Comparison of ENCODE assay signal across 19 cellular contexts in genomic region chr10:124267231-124267885, GRCh38.
DNase-seq lines count a peak whose midpoint lies in the region; TF ChIP-seq lines count a peak whose summit lies in the region.
"Had no signal": no experiment of that assay in that cellular context is flagged by ENCODE, and none has a peak within 500 bp of the region (broad histone marks: within the 10 kb centered on the region; RNA-seq: fewer than 3 reads in every experiment).

No MANE protein-coding gene starts in this region.

- H3K27me3 ChIP-seq in uterus = no peaks in the 10 kb centered on the region

- H3K4me1 ChIP-seq in uterus = no peaks in the 10 kb centered on the region

- H3K4me1 Mint-ChIP-seq in CD14-positive monocyte (peaks cover 42% of the 10 kb centered on the region), osteocyte (ENCODE audit: unreplicated experiment) (peaks cover 5% of the 10 kb centered on the region)
- H3K4me1 Mint-ChIP-seq in activated T-cell treated with anti-CD3 and anti-CD28 coated beads, Interleukin-2, amount 50 U/mL, for 24 hours (ENCODE audit: low read depth) = no peaks in the 10 kb centered on the region
- H3K4me1 Mint-ChIP-seq: CD4-positive, CD25-positive, alpha-beta regulatory T cell; H9; naive thymus-derived CD8-positive, alpha-beta T cell; T-cell had no signal

- no peak for TF ChIP-seq POLR2A in uterus (IDR thresholded peaks at IDR 0.05)

- H3K4me3 Mint-ChIP-seq in CD14-positive monocyte (no peak overlapping the region), osteocyte (ENCODE audit: unreplicated experiment) (no peak overlapping the region)
- no peak overlapping the region for H3K4me3 Mint-ChIP-seq in activated T-cell treated with anti-CD3 and anti-CD28 coated beads, Interleukin-2, amount 50 U/mL, for 24 hours
- H3K4me3 Mint-ChIP-seq: CD4-positive, CD25-positive, alpha-beta regulatory T cell; H9; naive thymus-derived CD8-positive, alpha-beta T cell; T-cell had no signal

- no peak for DNase-seq in CD14-positive monocyte (ENCODE audit: low spot score)
- DNase-seq in RPMI7951 (ENCODE audit: low read depth) = peak; percentile 85
- DNase-seq in fibroblast of villous mesenchyme (ENCODE audit: low read depth) = peak; percentile 12
- no peak for DNase-seq in osteocyte (ENCODE audit: extremely low spot score, unreplicated experiment)
- no peak for DNase-seq in activated T-cell treated with anti-CD3 and anti-CD28 coated beads for 4 hours
- DNase-seq in activated T-cell treated with anti-CD3 and anti-CD28 coated beads, Interleukin-2, amount 50 U/mL, for 24 hours = no peak
- DNase-seq in uterus = no peak
- no peak for DNase-seq in T-helper 9 cell
- DNase-seq: activated CD8-positive, alpha-beta memory T cell treated with anti-CD3 and anti-CD28 coated beads for 24 hours; activated gamma-delta T cell; CD4-positive, CD25-positive, alpha-beta regulatory T cell; H9; NCI-H2081 treated with DMSO at 0.1 percent for 48 hours; NCI-H69; retina; stimulated activated CD4-positive, alpha-beta T cell treated with anti-CD3 and anti-CD28 coated beads, Interleukin-1b, Interleukin-23, amount 100 ng/mL, for 48 hours; T-cell had no signal

- H3K27ac Mint-ChIP-seq in CD14-positive monocyte (peak overlapping the region in 5 of 7 donors; percentile 54 to 66 (median 62)), osteocyte (ENCODE audit: unreplicated experiment) (peak overlapping the region; percentile 15)
- H3K27ac Mint-ChIP-seq in activated T-cell treated with anti-CD3 and anti-CD28 coated beads, Interleukin-2, amount 50 U/mL, for 24 hours = no peak overlapping the region
- H3K27ac Mint-ChIP-seq: CD4-positive, CD25-positive, alpha-beta regulatory T cell; naive thymus-derived CD8-positive, alpha-beta T cell; T-cell had no signal

- H3K36me3 ChIP-seq in uterus = no peaks in the 10 kb centered on the region

- TF ChIP-seq CTCF in CD14-positive monocyte (IDR thresholded peaks at IDR 0.05) = no peak
- TF ChIP-seq CTCF in fibroblast of villous mesenchyme (IDR thresholded peaks at IDR 0.05; ENCODE audit: insufficient read depth, low read depth, low read length) = no peak
- no peak for TF ChIP-seq CTCF in osteocyte (IDR thresholded peaks at IDR 0.05)
- no peak for TF ChIP-seq CTCF in uterus (IDR thresholded peaks at IDR 0.05)

- peaks cover 0 to under 1% of the 10 kb centered on the region in 2 donors for H3K9me3 ChIP-seq in uterus

- H3K4me3 ChIP-seq in fibroblast of villous mesenchyme (ENCODE audit: low read depth, low read length) (no peak overlapping the region), uterus (no peak overlapping the region)
- H3K4me3 ChIP-seq: dorsolateral prefrontal cortex had no signal

- H3K9me3 Mint-ChIP-seq in CD14-positive monocyte = peaks cover 9 to 16% (median 11%) of the 10 kb centered on the region in 7 donors
- peaks cover 12% of the 10 kb centered on the region for H3K9me3 Mint-ChIP-seq in osteocyte (ENCODE audit: unreplicated experiment)
- peaks cover 8% of the 10 kb centered on the region for H3K9me3 Mint-ChIP-seq in activated T-cell treated with anti-CD3 and anti-CD28 coated beads, Interleukin-2, amount 50 U/mL, for 24 hours

- H3K27ac ChIP-seq in uterus = no peak overlapping the region
- H3K27ac ChIP-seq: dorsolateral prefrontal cortex had no signal

- intact Hi-C loops in CD14-positive monocyte (cut with micrococcal nuclease) = loop anchor here in 1 of 2 donors (10.0 kb wide), 1 partner anchor 173 kb away; the partner anchor contains the start of gene CHST15
- intact Hi-C loops in uterus (cut with DNase I; ENCODE audit: low total_unique reads) = no loop called here

- H3K27me3 Mint-ChIP-seq in CD14-positive monocyte (ENCODE audit: low read depth in 3 of 3) = peaks cover 7 to 13% (median 7%) of the 10 kb centered on the region in 3 donors
- H3K27me3 Mint-ChIP-seq in osteocyte (ENCODE audit: unreplicated experiment) = peaks cover 25% of the 10 kb centered on the region
- no peaks in the 10 kb centered on the region for H3K27me3 Mint-ChIP-seq in activated T-cell treated with anti-CD3 and anti-CD28 coated beads, Interleukin-2, amount 50 U/mL, for 24 hours

- H3K36me3 Mint-ChIP-seq in CD14-positive monocyte (peaks cover 11 to 14% of the 10 kb centered on the region in 2 donors), osteocyte (ENCODE audit: unreplicated experiment) (peaks cover 2% of the 10 kb centered on the region)
- no peaks in the 10 kb centered on the region for H3K36me3 Mint-ChIP-seq in activated T-cell treated with anti-CD3 and anti-CD28 coated beads, Interleukin-2, amount 50 U/mL, for 24 hours (ENCODE audit: low read depth)
- H3K36me3 Mint-ChIP-seq: CD4-positive, CD25-positive, alpha-beta regulatory T cell; T-cell had no signal

Comparison
In these comparisons a context has a peak if more than half of its experiments do, and no peak if none do; other contexts are left out.
1. DNase-seq: peak in RPMI7951 (single experiment) and fibroblast of villous mesenchyme (single experiment); none in CD14-positive monocyte (single experiment), osteocyte (single experiment), activated T-cell treated with anti-CD3 and anti-CD28 coated beads for 4 hours (single experiment), activated T-cell treated with anti-CD3 and anti-CD28 coated beads, Interleukin-2, amount 50 U/mL, for 24 hours (single experiment), uterus (0 of 2) and T-helper 9 cell (single experiment).